Comparison of ENCODE assay signal across 17 cellular contexts in genomic region chr4:5409980-5410618, GRCh38.
DNase-seq lines count a peak whose midpoint lies in the region; ATAC-seq, FAIRE-seq and TF ChIP-seq lines count a peak whose summit lies in the region.
"Had no signal": no experiment of that assay in that cellular context is flagged by ENCODE, and none has a peak within 500 bp of the region (broad histone marks: within the 10 kb centered on the region; RNA-seq: fewer than 3 reads in every experiment).

No MANE protein-coding gene starts in this region.

- no TSS peak for BruUV-seq in HCT116 (replicated peaks; lab: Mats Ljungman, UMichigan)

- POLR2A ChIA-PET in AG04450 (lab: Yijun Ruan, JAX) (no interaction called here), HCT116 (lab: Charles Lee) (no interaction called here)

- ATAC-seq in HCT116 (peak; percentile 65), right lobe of liver (peak; percentile 47 to 92 (median 76)), pancreas (no peak), GM21526 (IDR thresholded peaks at IDR 0.05; ENCODE audit: low FRiP score, unreplicated experiment) (no peak)
- ATAC-seq: body of pancreas, psoas muscle, Right ventricle myocardium inferior had no signal

- DNase-seq in AG04450 (ENCODE audit: low read depth, low spot score) (no peak), HCT116 (ENCODE audit: low read depth, low spot score) (no peak), right lobe of liver (peak in 1 of 3 donors; percentile 40), pancreas (no peak), HCEC 1CT (no peak), GDM1 (lab: John Stamatoyannopoulos, UW) (no peak)
- DNase-seq: activated CD4-positive, alpha-beta T cell treated with anti-CD3 and anti-CD28 coated beads for 4 hours; activated T-cell treated with anti-CD3 and anti-CD28 coated beads, Interleukin-2, amount 50 U/mL, for 1 hour; AML-193; body of pancreas; NCI-H2081 treated with DMSO at 0.1 percent for 48 hours; NCI-H526 treated with DMSO at 0.1 percent for 48 hours; psoas muscle; uterus had no signal

- H3K9ac ChIP-seq in HCT116 (ENCODE audit: low read length), result no peak overlapping the region

- H3K9me3 ChIP-seq in AG04450 (ENCODE audit: control insufficient read depth, insufficient read depth, low read length), result peaks cover 8% of the 10 kb centered on the region
- no peaks in the 10 kb centered on the region for H3K9me3 ChIP-seq in HCT116 (ENCODE audit: control insufficient read depth in 1 of 2, insufficient read depth in 1 of 2, low read depth in 1 of 2, low read length in 2 of 2)
- H3K9me3 ChIP-seq in right lobe of liver, result no peaks in the 10 kb centered on the region
- H3K9me3 ChIP-seq in pancreas, result no peaks in the 10 kb centered on the region
- H3K9me3 ChIP-seq: psoas muscle, uterus had no signal

- H4K20me1 ChIP-seq in HCT116 (ENCODE audit: insufficient read depth), result no peaks in the 10 kb centered on the region

- H3K4me2 ChIP-seq in HCT116 (ENCODE audit: low read length), result peak overlapping the region; percentile 27; the same call in 1 of the 2 replicates

- CTCF ChIA-PET in AG04450 (lab: Charles Lee), result interaction anchor here (0.5 to 3.0 kb wide), 2 partner anchors 10 to 380 kb away, joined by 4 to 21 read pairs; no protein-coding TSS in a partner anchor
- CTCF ChIA-PET in HCT116 (lab: Charles Lee), result interaction anchor here (0.6 to 2.2 kb wide), 4 partner anchors 10 to 403 kb away, joined by 3 to 10 read pairs (median 4); no protein-coding TSS in a partner anchor

- intact Hi-C loops in HCT116 (cut with micrococcal nuclease) (no loop called here), right lobe of liver (cut with DNase I) (no loop called here), pancreas (cut with DNase I) (no loop called here)

- H3K4me3 ChIP-seq in AG04450 (ENCODE audit: low read depth, low read length) (no peak overlapping the region), HCT116 (replicated peaks in 1 of 2; ENCODE audit: low read depth in 1 of 2, low read length in 2 of 2) (no peak overlapping the region), WI38 (ENCODE audit: low read depth, low read length) (0 out of 2 replicates have a peak overlapping the region, but pooled peaks have one; percentile 12), right lobe of liver (no peak overlapping the region), pancreas (no peak overlapping the region)
- H3K4me3 ChIP-seq: body of pancreas, psoas muscle, uterus had no signal

- H3K4me1 ChIP-seq in HCT116 (ENCODE audit: control insufficient read depth in 1 of 2, insufficient read depth in 2 of 2, low read length in 2 of 2) (no peaks in the 10 kb centered on the region), right lobe of liver (no peaks in the 10 kb centered on the region), pancreas (no peaks in the 10 kb centered on the region)
- H3K4me1 ChIP-seq: body of pancreas, psoas muscle, uterus had no signal

- RAD21 ChIA-PET in HCT116 (lab: Charles Lee; ENCODE audit: low non-redundant PET in 1 of 2, low total read pairs in 2 of 2, uncharacterized antibody in 2 of 2, unreplicated experiment in 2 of 2), result no interaction called here

- TF ChIP-seq RAD21 in HCT116 (IDR thresholded peaks at IDR 0.05; ENCODE audit: low read depth), result no peak

- FAIRE-seq in pancreas (lab: Jason Lieb, UNC), result no peak

- H3K36me3 ChIP-seq in HCT116 (ENCODE audit: control insufficient read depth in 1 of 2, insufficient read depth in 2 of 2, low read length in 2 of 2), result no peaks in the 10 kb centered on the region
- no peaks in the 10 kb centered on the region for H3K36me3 ChIP-seq in right lobe of liver
- H3K36me3 ChIP-seq in pancreas, result no peaks in the 10 kb centered on the region
- H3K36me3 ChIP-seq: uterus had no signal

- no peak overlapping the region for H2AFZ ChIP-seq in HCT116 (ENCODE audit: low read depth, low read length, poor library complexity, severe bottlenecking)

- H3K27ac ChIP-seq in AG04450 (ENCODE audit: low read depth, low read length) (no peak overlapping the region), HCT116 (ENCODE audit: low read depth, low read length) (no peak overlapping the region), right lobe of liver (no peak overlapping the region), pancreas (no peak overlapping the region)
- H3K27ac ChIP-seq: body of pancreas, psoas muscle, uterus had no signal

- 40% methylated on average over 6 of the region's 6 CpGs for WGBS in right lobe of liver (ENCODE audit: insufficient coverage, low coverage, low lambda C conversion rate, missing lambda C conversion rate)
- WGBS in pancreas, 2 donors, result 52 to 54% methylated on average over 6 of the region's 6 CpGs

- peak; percentile 27 for TF ChIP-seq CTCF in AG04450 (IDR thresholded peaks at IDR 0.05; ENCODE audit: low read depth, low read length)
- TF ChIP-seq CTCF in HCT116 (IDR thresholded peaks at IDR 0.05 in 2 of 3, conservative IDR thresholded peaks at IDR 0.05 in 1 of 3; ENCODE audit: borderline replicate concordance in 1 of 3, insufficient read depth in 1 of 3, low read depth in 2 of 3, low read length in 2 of 3), result 0 out of 6 replicates have a peak, but pooled peaks of 2 of the 3 experiments have one; percentile 14 to 18
- TF ChIP-seq CTCF in WI38 (IDR thresholded peaks at IDR 0.05; ENCODE audit: low read depth, low read length), result peak; percentile 36
- TF ChIP-seq CTCF in right lobe of liver (IDR thresholded peaks at IDR 0.05), result peak in 2 of 4 donors; percentile 9 to 14
- no peak for TF ChIP-seq CTCF in pancreas (IDR thresholded peaks at IDR 0.05)

- no peaks in the 10 kb centered on the region for H3K79me2 ChIP-seq in HCT116 (ENCODE audit: insufficient read depth, low read length)

- H3K27me3 ChIP-seq in AG04450 (ENCODE audit: control insufficient read depth, insufficient read depth, low read length) (peaks cover 5% of the 10 kb centered on the region), HCT116 (ENCODE audit: insufficient read depth, low read length) (peaks cover 9% of the 10 kb centered on the region), right lobe of liver (no peaks in the 10 kb centered on the region), pancreas (no peaks in the 10 kb centered on the region)
- H3K27me3 ChIP-seq: body of pancreas, uterus had no signal

- TF ChIP-seq POLR2A in HCT116 (IDR thresholded peaks at IDR 0.05; ENCODE audit: borderline replicate concordance, extremely low read depth, insufficient read depth, insufficient read length) (no peak), right lobe of liver (IDR thresholded peaks at IDR 0.05) (no peak)

- no peaks in the 10 kb centered on the region for H3K9me2 ChIP-seq in HCT116 (ENCODE audit: insufficient read depth)

TF ChIP-seq in HCT116, 20 proteins besides CTCF, POLR2A, EP300 and RAD21 (continues in another document):
- no peak for TF ChIP-seq FOSL1 (IDR thresholded peaks at IDR 0.05; ENCODE audit: low read depth)
- TF ChIP-seq ZBTB33 (IDR thresholded peaks at IDR 0.05; ENCODE audit: extremely low read depth, insufficient replicate concordance, low read length), result no peak
- no peak for TF ChIP-seq YY1 (IDR thresholded peaks at IDR 0.05; ENCODE audit: extremely low read depth, insufficient replicate concordance, low read depth, low read length)
- no peak for TF ChIP-seq CEBPB (IDR thresholded peaks at IDR 0.05; ENCODE audit: low read depth)
- TF ChIP-seq ELF1 (IDR thresholded peaks at IDR 0.05; ENCODE audit: borderline replicate concordance, low read depth), result no peak
- TF ChIP-seq TCF7L2 (IDR thresholded peaks at IDR 0.05; ENCODE audit: borderline replicate concordance, extremely low read depth, insufficient read depth, insufficient read length), result no peak
- TF ChIP-seq EGR1 (IDR thresholded peaks at IDR 0.05; ENCODE audit: low read depth), result no peak
- no peak for TF ChIP-seq REST (IDR thresholded peaks at IDR 0.05; ENCODE audit: low read depth)
- no peak for TF ChIP-seq EZH2 (IDR thresholded peaks at IDR 0.05)
- no peak for TF ChIP-seq ZNF274 (IDR thresholded peaks at IDR 0.05; ENCODE audit: low read depth, low read length)
- TF ChIP-seq SIN3A (IDR thresholded peaks at IDR 0.05; ENCODE audit: low read depth), result no peak

Comparison
In these comparisons a context has a peak if more than half of its experiments do, and no peak if none do; other contexts are left out.
1. CTCF ChIP-seq: peak in AG04450 (single experiment), HCT116 (2 of 3) and WI38 (single experiment); none in pancreas (0 of 4).
2. ATAC-seq: peak in HCT116 (single experiment) and right lobe of liver (4 of 4); none in pancreas (0 of 4) and GM21526 (single experiment).